6 cellular contexts compared by ENCODE assay signal in the genomic region with DNA sequence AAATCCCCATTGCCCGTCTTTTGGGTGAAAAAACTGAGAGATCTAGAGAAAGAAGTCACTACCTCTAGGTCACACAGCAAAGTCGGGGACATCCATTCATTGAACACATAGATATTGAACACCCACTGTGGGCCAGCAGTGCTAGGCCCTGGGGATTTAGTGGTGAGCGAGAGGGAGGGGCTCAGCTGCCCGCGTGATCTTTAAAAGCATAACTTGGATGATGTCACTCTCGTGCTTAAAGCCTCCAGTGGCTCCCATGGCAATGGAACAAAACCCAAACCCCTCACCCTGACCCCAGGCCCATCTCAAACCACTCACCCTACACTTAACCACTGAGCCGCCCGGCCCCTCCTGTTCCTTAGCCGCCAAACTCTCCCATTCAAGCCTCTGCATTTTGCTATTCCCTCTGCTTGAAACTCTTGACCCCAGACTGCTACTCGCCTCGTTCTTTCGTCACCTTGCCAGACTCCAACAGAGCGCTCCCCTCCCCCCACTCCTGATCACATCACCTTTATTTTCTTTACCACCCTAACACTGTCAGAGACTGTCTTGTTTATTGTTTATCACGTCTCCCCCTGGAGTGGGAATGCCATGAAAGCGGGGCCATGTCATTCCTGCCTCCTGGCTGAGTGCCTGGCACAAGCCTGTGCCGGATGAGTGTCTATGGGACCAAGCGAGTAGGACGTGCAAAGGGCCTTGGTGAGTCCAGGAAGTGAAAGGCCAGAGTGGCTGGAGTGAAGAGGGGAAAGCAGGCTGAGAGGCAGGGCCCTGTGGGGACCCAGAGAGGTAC. TPM values are rescaled to one million over a fixed set of nuclear protein-coding genes. Genes with fewer than 3 reads are reported as not detected.
DNase-seq lines count a peak whose midpoint lies in the region; TF ChIP-seq lines count a peak whose summit lies in the region.

No MANE protein-coding gene starts in this region.

- H3K27me3 ChIP-seq in A673 (replicated peaks; ENCODE audit: insufficient read depth, low read depth, low read length, poor library complexity) (no peaks in the 10 kb centered on the region), ectodermal cell (ENCODE audit: control insufficient read depth, insufficient read depth, low read length, poor library complexity, severe bottlenecking) (peaks cover 45% of the 10 kb centered on the region)

- no TSS peak for BruUV-seq in A673 (replicated peaks; lab: Mats Ljungman, UMichigan)

- 32 to 35% methylated on average over 18 of the region's 18 CpGs for WGBS in ectodermal cell, 2 experiments

- peaks cover 6% of the 10 kb centered on the region for H3K36me3 ChIP-seq in A673 (ENCODE audit: insufficient read depth, low read length, poor library complexity, severe bottlenecking)
- no peaks in the 10 kb centered on the region for H3K36me3 ChIP-seq in ectodermal cell (ENCODE audit: control insufficient read depth, insufficient read depth, low read length)

- H3K27ac ChIP-seq in A673 (ENCODE audit: low read depth, low read length, poor library complexity, severe bottlenecking) (no peak overlapping the region), ectodermal cell (ENCODE audit: insufficient read depth, low read depth, low read length, poor library complexity, severe bottlenecking) (no peak overlapping the region)

- H3K4me3 ChIP-seq in A673 (ENCODE audit: low read depth, low read length, poor library complexity, severe bottlenecking) = peak overlapping the region; percentile 47
- H3K4me3 ChIP-seq in ectodermal cell (ENCODE audit: insufficient read depth, low read depth, low read length) = peak overlapping the region; percentile 48
- H3K4me3 ChIP-seq in skeletal muscle cell (ENCODE audit: low read depth, low read length) = peak overlapping the region; percentile 56

- CTCF ChIA-PET in A673 (lab: Charles Lee) = no interaction called here

- TF ChIP-seq CTCF in A673 (conservative IDR thresholded peaks at IDR 0.05; ENCODE audit: low read depth, low read length) = no peak
- TF ChIP-seq CTCF in GM20000 (IDR thresholded peaks at IDR 0.05; ENCODE audit: extremely low read depth, missing control alignments) = no peak

- DNase-seq in A673 (ENCODE audit: low spot score) (peak; percentile 59), GM20000 (ENCODE audit: low spot score) (peak; percentile 61), NCI-H2227 treated with DMSO at 0.1 percent for 48 hours (lab: John Stamatoyannopoulos, UW) (peak; percentile 63), skeletal muscle cell (ENCODE audit: low read depth) (peak; percentile 74), NK-92 (lab: John Stamatoyannopoulos, UW; ENCODE audit: unreplicated experiment) (no peak)

- intact Hi-C loops in A673 (cut with micrococcal nuclease; ENCODE audit: unreplicated experiment) = no loop called here

- H3K4me1 ChIP-seq in A673 (ENCODE audit: insufficient read depth, low read length, poor library complexity, severe bottlenecking) = peaks cover 16% of the 10 kb centered on the region
- H3K4me1 ChIP-seq in ectodermal cell (ENCODE audit: control insufficient read depth, insufficient read depth, low read length) = peaks cover 15% of the 10 kb centered on the region

- no peaks in the 10 kb centered on the region for H3K9me3 ChIP-seq in A673 (ENCODE audit: low read depth, low read length, poor library complexity, severe bottlenecking)
- H3K9me3 ChIP-seq in ectodermal cell (ENCODE audit: control insufficient read depth, low read length) = no peaks in the 10 kb centered on the region

- POLR2A ChIA-PET in A673 (lab: Charles Lee; ENCODE audit: low non-redundant PET) = interaction anchor here (0.6 kb wide), 1 partner anchor 228 kb away, joined by 7 read pairs; no protein-coding TSS in a partner anchor

RNA-seq across cellular contexts. Expression of a gene that starts 0.7 kb away (rescaled TPM):
- total RNA-seq in A673 (2021) = 2.6 and 3.9 TPM in 2 replicates
- polyA plus RNA-seq in ectodermal cell (2013, experiment 1 of 4) = 3.6 TPM
- polyA plus RNA-seq in ectodermal cell (2013, experiment 2 of 4) = 4.1 TPM
- 3.8 TPM for polyA plus RNA-seq in ectodermal cell (2013, experiment 3 of 4)
- 6.3 TPM for polyA plus RNA-seq in ectodermal cell (2013, experiment 4 of 4)

RNA-seq across cellular contexts. Expression of a gene that starts 6.4 kb away (rescaled TPM):
- total RNA-seq in A673 (2021) = 51.5 and 52.9 TPM in 2 replicates
- polyA plus RNA-seq in ectodermal cell (2013, experiment 1 of 4) = 39.8 TPM
- 38.0 TPM for polyA plus RNA-seq in ectodermal cell (2013, experiment 2 of 4)
- 27.9 TPM for polyA plus RNA-seq in ectodermal cell (2013, experiment 3 of 4)
- polyA plus RNA-seq in ectodermal cell (2013, experiment 4 of 4) = 34.1 TPM

RNA-seq across cellular contexts. Expression of a gene that starts 14.4 kb away (rescaled TPM):
- total RNA-seq in A673 (2021) = 11.8 and 15.8 TPM in 2 replicates
- 8.7 TPM for polyA plus RNA-seq in ectodermal cell (2013, experiment 1 of 4)
- 8.1 TPM for polyA plus RNA-seq in ectodermal cell (2013, experiment 2 of 4)
- polyA plus RNA-seq in ectodermal cell (2013, experiment 3 of 4) = 10.3 TPM
- 10.7 TPM for polyA plus RNA-seq in ectodermal cell (2013, experiment 4 of 4)

RNA-seq across cellular contexts. Expression of a gene that starts 31.9 kb away (rescaled TPM):
- 34.7 and 40.4 TPM in 2 replicates for total RNA-seq in A673 (2021)
- polyA plus RNA-seq in ectodermal cell (2013, experiment 1 of 4) = 33.3 TPM
- 31.3 TPM for polyA plus RNA-seq in ectodermal cell (2013, experiment 2 of 4)
- polyA plus RNA-seq in ectodermal cell (2013, experiment 3 of 4) = 26.3 TPM
- polyA plus RNA-seq in ectodermal cell (2013, experiment 4 of 4) = 29.3 TPM

RNA-seq across cellular contexts. Expression of a gene that starts 49.5 kb away (rescaled TPM):
- total RNA-seq in A673 (2021) = 30.0 and 34.1 TPM in 2 replicates
- 24.3 TPM for polyA plus RNA-seq in ectodermal cell (2013, experiment 1 of 4)
- 21.6 TPM for polyA plus RNA-seq in ectodermal cell (2013, experiment 2 of 4)
- 16.7 TPM for polyA plus RNA-seq in ectodermal cell (2013, experiment 3 of 4)
- polyA plus RNA-seq in ectodermal cell (2013, experiment 4 of 4) = 19.1 TPM
